Comparison of ENCODE assay signal across 8 cellular contexts in genomic region chr4:85370400-85371032, GRCh38.
DNase-seq lines count a peak whose midpoint lies in the region; ATAC-seq and TF ChIP-seq lines count a peak whose summit lies in the region.

No MANE protein-coding gene starts in this region.

- H3K27me3 Mint-ChIP-seq in progenitor cell of endocrine pancreas: no peaks in the 10 kb centered on the region

- no peak overlapping the region for H3K14ac ChIP-seq in IMR-90 (replicated peaks; ENCODE audit: low read depth, low read length)

- no peaks in the 10 kb centered on the region for H3K79me1 ChIP-seq in IMR-90 (ENCODE audit: low read depth in 1 of 2, low read length in 2 of 2)

- ATAC-seq in GM21825 (IDR thresholded peaks at IDR 0.05; ENCODE audit: unreplicated experiment): peak; percentile 87
- peak; percentile 87 for ATAC-seq in IMR-90 (ENCODE audit: low read depth)

- no peak overlapping the region for H3K27ac ChIP-seq in IMR-90 (ENCODE audit: insufficient read depth, low read length)

- no peak overlapping the region for H2AK5ac ChIP-seq in IMR-90 (ENCODE audit: low read depth, low read length)

- no peak overlapping the region for H3K4ac ChIP-seq in IMR-90 (ENCODE audit: low read depth, low read length)

- H3K4me1 Mint-ChIP-seq in progenitor cell of endocrine pancreas (ENCODE audit: low read depth): peaks cover 11% of the 10 kb centered on the region

- H3K56ac ChIP-seq in IMR-90 (ENCODE audit: extremely low read depth, insufficient read depth, low read length): no peak overlapping the region

- no peak overlapping the region for H2BK5ac ChIP-seq in IMR-90 (ENCODE audit: low read depth, low read length, poor library complexity, severe bottlenecking)

- H2AK9ac ChIP-seq in IMR-90 (replicated peaks; ENCODE audit: low read depth, low read length, poor library complexity): no peak overlapping the region

- H3K27me3 ChIP-seq in IMR-90 (ENCODE audit: control insufficient read depth, insufficient read depth, low read length): no peaks in the 10 kb centered on the region; the same call in 1 of the 2 replicates

- H3K18ac ChIP-seq in IMR-90 (ENCODE audit: low read depth, low read length): no peak overlapping the region

- BruUV-seq in IMR-90 (replicated peaks; lab: Mats Ljungman, UMichigan): no TSS peak

- peak; percentile 17 for DNase-seq in stimulated activated CD4-positive, alpha-beta T cell treated with anti-CD3 and anti-CD28 coated beads, Interleukin-15, amount 100 ng/mL, for 24 hours
- no peak for DNase-seq in stimulated activated CD4-positive, alpha-beta T cell treated with anti-CD3 and anti-CD28 coated beads, Interleukin-4, amount 100 ng/mL, for 4 hours
- DNase-seq in IMR-90: peak; percentile 18
- peak; percentile 46 for DNase-seq in SK-N-DZ (ENCODE audit: low spot score)
- peak; percentile 38 for DNase-seq in fibroblast of the conjunctiva (ENCODE audit: low read depth)
- peak; percentile 16 for DNase-seq in progenitor cell of endocrine pancreas (ENCODE audit: low spot score, unreplicated experiment)
- DNase-seq in COLO829 (ENCODE audit: low spot score): no peak

- H3K9me3 ChIP-seq in IMR-90 (ENCODE audit: control insufficient read depth, insufficient read depth, low read length): no peaks in the 10 kb centered on the region

- H3K36me3 ChIP-seq in IMR-90 (ENCODE audit: control insufficient read depth, insufficient read depth, low read length): no peaks in the 10 kb centered on the region

- no peak overlapping the region for H2BK15ac ChIP-seq in IMR-90 (ENCODE audit: low read depth, low read length)

- no peaks in the 10 kb centered on the region for H3K4me1 ChIP-seq in IMR-90 (ENCODE audit: control insufficient read depth, insufficient read depth, low read length)

- no peak overlapping the region for H3K4me3 Mint-ChIP-seq in progenitor cell of endocrine pancreas (ENCODE audit: low read depth)

- no CpG with 5 or more reads among the region's 5 CpGs for WGBS in IMR-90 (ENCODE audit: extremely low coverage in 2 of 2, insufficient read length in 1 of 2), 2 experiments

- no peak overlapping the region for H4K5ac ChIP-seq in IMR-90 (ENCODE audit: low read depth, low read length)

- in situ Hi-C loops in IMR-90 (cut with MboI; ENCODE audit: low sequenced_read_pairs): no loop called here

- no peak overlapping the region for H2BK120ac ChIP-seq in IMR-90 (ENCODE audit: low read depth, low read length)

- H3K27ac Mint-ChIP-seq in progenitor cell of endocrine pancreas: no peak overlapping the region

- no peaks in the 10 kb centered on the region for H3K9me1 ChIP-seq in IMR-90 (ENCODE audit: insufficient read depth, low read length)

- no peak for TF ChIP-seq POLR2A in IMR-90 (IDR thresholded peaks at IDR 0.05; ENCODE audit: low read depth, low read length)

- CTCF ChIA-PET in IMR-90 (lab: Yijun Ruan, JAX): interaction anchor here (0.6 to 1.4 kb wide), 2 partner anchors 8 to 20 kb away, joined by 3 read pairs; no protein-coding TSS in a partner anchor

- no peak overlapping the region for H4K8ac ChIP-seq in IMR-90 (ENCODE audit: low read depth in 2 of 2, low read length in 2 of 2)

- dilution Hi-C loops in IMR-90 (cut with HindIII; ENCODE audit: low sequenced_read_pairs, unreplicated experiment): no loop called here

- H3K9ac ChIP-seq in IMR-90 (ENCODE audit: low read depth, low read length): no peak overlapping the region

- TF ChIP-seq CTCF in IMR-90 (conservative IDR thresholded peaks at IDR 0.05; ENCODE audit: low read depth, low read length) (peak; percentile 57), progenitor cell of endocrine pancreas (IDR thresholded peaks at IDR 0.05; ENCODE audit: unreplicated experiment) (peak; percentile 82)

- no peak overlapping the region for H4K91ac ChIP-seq in IMR-90 (ENCODE audit: insufficient read depth, low read depth, low read length)

- peak; percentile 43 for TF ChIP-seq RAD21 in IMR-90 (IDR thresholded peaks at IDR 0.05; ENCODE audit: low read length)

- POLR2A ChIA-PET in IMR-90 (lab: Charles Lee; ENCODE audit: unreplicated experiment): no interaction called here

- no peak overlapping the region for H3K4me3 ChIP-seq in IMR-90 (ENCODE audit: insufficient read depth, low read depth, low read length)

- no peak overlapping the region for H3K4me2 ChIP-seq in IMR-90 (ENCODE audit: low read depth, low read length)

- no peaks in the 10 kb centered on the region for H3K9me3 Mint-ChIP-seq in progenitor cell of endocrine pancreas (ENCODE audit: low read depth)

- H3K23ac ChIP-seq in IMR-90 (ENCODE audit: low read depth, low read length): no peak overlapping the region

- intact Hi-C loops in IMR-90 (cut with micrococcal nuclease): loop anchor here (1.0 to 10.0 kb wide), 3 partner anchors 223 to 594 kb away; no protein-coding TSS in a partner anchor

- H3K36me3 Mint-ChIP-seq in progenitor cell of endocrine pancreas (ENCODE audit: insufficient read depth): no peaks in the 10 kb centered on the region

- no peak overlapping the region for H2AFZ ChIP-seq in IMR-90 (replicated peaks; ENCODE audit: low read length, poor library complexity)

- no peaks in the 10 kb centered on the region for H4K20me1 ChIP-seq in IMR-90 (ENCODE audit: insufficient read depth, low read length)

- H2BK20ac ChIP-seq in IMR-90 (ENCODE audit: low read depth, low read length): no peak overlapping the region

TF ChIP-seq in IMR-90, 13 proteins besides CTCF, POLR2A, EP300 and RAD21:
- TF ChIP-seq, protein P1, sequence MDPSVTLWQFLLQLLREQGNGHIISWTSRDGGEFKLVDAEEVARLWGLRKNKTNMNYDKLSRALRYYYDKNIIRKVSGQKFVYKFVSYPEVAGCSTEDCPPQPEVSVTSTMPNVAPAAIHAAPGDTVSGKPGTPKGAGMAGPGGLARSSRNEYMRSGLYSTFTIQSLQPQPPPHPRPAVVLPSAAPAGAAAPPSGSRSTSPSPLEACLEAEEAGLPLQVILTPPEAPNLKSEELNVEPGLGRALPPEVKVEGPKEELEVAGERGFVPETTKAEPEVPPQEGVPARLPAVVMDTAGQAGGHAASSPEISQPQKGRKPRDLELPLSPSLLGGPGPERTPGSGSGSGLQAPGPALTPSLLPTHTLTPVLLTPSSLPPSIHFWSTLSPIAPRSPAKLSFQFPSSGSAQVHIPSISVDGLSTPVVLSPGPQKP (IDR thresholded peaks at IDR 0.05; ENCODE audit: borderline replicate concordance, low read depth, low read length): no peak
- TF ChIP-seq MXI1 (IDR thresholded peaks at IDR 0.05; ENCODE audit: borderline replicate concordance, low read depth, low read length): no peak
- TF ChIP-seq SMC3 (IDR thresholded peaks at IDR 0.05; ENCODE audit: low read depth, low read length): peak; percentile 23; the same call in 1 of the 2 replicates
- no peak for TF ChIP-seq NFE2L2 (IDR thresholded peaks at IDR 0.05; ENCODE audit: low read depth, low read length)
- TF ChIP-seq, protein P2, sequence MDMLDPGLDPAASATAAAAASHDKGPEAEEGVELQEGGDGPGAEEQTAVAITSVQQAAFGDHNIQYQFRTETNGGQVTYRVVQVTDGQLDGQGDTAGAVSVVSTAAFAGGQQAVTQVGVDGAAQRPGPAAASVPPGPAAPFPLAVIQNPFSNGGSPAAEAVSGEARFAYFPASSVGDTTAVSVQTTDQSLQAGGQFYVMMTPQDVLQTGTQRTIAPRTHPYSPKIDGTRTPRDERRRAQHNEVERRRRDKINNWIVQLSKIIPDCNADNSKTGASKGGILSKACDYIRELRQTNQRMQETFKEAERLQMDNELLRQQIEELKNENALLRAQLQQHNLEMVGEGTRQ (IDR thresholded peaks at IDR 0.05; ENCODE audit: low read depth, low read length): no peak
- TF ChIP-seq FOS (IDR thresholded peaks at IDR 0.05; ENCODE audit: low read depth, low read length): no peak
- no peak for TF ChIP-seq CEBPB (IDR thresholded peaks at IDR 0.05; ENCODE audit: low read depth, low read length)
- TF ChIP-seq MAZ (IDR thresholded peaks at IDR 0.05; ENCODE audit: borderline replicate concordance, low read depth, low read length): no peak

Comparison
In these comparisons a context has a peak if more than half of its experiments do, and no peak if none do; other contexts are left out.
1. DNase-seq: peak in stimulated activated CD4-positive, alpha-beta T cell treated with anti-CD3 and anti-CD28 coated beads, Interleukin-15, amount 100 ng/mL, for 24 hours (single experiment), IMR-90 (single experiment), SK-N-DZ (single experiment), fibroblast of the conjunctiva (single experiment) and progenitor cell of endocrine pancreas (single experiment); none in stimulated activated CD4-positive, alpha-beta T cell treated with anti-CD3 and anti-CD28 coated beads, Interleukin-4, amount 100 ng/mL, for 4 hours (0 of 2) and COLO829 (single experiment).